Comparison of ENCODE assay signal across 1 cellular context in the genomic region with DNA sequence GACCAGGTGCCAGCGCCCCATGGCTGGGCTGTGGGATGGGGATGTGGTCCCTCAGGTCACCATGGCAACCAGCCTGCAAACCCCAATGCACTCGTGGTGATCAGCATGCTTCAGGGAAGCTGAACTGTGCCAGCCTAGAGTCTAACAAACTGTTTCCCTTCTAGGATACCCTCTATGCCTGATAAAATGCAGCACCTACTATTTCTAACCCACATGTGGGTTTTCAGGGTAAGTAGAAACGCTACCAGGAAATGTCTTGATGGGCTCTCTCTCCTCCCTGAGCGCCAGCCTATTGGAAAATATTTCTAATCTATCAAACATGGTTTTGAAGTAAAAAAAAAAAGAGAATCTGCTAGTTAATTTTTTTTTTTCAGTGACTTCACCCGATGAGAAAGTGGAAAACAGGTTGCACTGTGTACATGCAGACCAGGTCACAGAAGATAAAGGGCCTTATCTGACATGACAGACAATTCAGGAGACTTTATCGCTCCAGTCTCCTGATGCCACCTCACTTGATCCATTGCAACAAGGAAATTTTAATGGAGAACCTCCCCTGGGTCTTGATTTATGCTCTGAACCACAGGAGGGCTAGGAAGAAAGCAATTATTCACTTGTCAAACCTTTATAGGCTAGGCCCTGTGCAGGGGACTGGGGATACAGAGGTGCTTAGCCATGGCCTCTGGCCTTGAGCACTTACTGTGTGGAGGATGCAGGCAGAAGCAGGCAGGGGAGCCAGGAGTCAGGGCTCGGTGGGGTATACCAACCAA.
TF ChIP-seq lines count a peak whose summit lies in the region.

No MANE protein-coding gene starts in this region.

TF ChIP-seq in GM23338, 12 proteins besides CTCF, POLR2A, EP300 and RAD21 (continued from another document):
- TF ChIP-seq, protein P1, sequence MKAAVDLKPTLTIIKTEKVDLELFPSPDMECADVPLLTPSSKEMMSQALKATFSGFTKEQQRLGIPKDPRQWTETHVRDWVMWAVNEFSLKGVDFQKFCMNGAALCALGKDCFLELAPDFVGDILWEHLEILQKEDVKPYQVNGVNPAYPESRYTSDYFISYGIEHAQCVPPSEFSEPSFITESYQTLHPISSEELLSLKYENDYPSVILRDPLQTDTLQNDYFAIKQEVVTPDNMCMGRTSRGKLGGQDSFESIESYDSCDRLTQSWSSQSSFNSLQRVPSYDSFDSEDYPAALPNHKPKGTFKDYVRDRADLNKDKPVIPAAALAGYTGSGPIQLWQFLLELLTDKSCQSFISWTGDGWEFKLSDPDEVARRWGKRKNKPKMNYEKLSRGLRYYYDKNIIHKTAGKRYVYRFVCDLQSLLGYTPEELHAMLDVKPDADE (IDR thresholded peaks at IDR 0.05): no peak
- TF ChIP-seq, protein P2, sequence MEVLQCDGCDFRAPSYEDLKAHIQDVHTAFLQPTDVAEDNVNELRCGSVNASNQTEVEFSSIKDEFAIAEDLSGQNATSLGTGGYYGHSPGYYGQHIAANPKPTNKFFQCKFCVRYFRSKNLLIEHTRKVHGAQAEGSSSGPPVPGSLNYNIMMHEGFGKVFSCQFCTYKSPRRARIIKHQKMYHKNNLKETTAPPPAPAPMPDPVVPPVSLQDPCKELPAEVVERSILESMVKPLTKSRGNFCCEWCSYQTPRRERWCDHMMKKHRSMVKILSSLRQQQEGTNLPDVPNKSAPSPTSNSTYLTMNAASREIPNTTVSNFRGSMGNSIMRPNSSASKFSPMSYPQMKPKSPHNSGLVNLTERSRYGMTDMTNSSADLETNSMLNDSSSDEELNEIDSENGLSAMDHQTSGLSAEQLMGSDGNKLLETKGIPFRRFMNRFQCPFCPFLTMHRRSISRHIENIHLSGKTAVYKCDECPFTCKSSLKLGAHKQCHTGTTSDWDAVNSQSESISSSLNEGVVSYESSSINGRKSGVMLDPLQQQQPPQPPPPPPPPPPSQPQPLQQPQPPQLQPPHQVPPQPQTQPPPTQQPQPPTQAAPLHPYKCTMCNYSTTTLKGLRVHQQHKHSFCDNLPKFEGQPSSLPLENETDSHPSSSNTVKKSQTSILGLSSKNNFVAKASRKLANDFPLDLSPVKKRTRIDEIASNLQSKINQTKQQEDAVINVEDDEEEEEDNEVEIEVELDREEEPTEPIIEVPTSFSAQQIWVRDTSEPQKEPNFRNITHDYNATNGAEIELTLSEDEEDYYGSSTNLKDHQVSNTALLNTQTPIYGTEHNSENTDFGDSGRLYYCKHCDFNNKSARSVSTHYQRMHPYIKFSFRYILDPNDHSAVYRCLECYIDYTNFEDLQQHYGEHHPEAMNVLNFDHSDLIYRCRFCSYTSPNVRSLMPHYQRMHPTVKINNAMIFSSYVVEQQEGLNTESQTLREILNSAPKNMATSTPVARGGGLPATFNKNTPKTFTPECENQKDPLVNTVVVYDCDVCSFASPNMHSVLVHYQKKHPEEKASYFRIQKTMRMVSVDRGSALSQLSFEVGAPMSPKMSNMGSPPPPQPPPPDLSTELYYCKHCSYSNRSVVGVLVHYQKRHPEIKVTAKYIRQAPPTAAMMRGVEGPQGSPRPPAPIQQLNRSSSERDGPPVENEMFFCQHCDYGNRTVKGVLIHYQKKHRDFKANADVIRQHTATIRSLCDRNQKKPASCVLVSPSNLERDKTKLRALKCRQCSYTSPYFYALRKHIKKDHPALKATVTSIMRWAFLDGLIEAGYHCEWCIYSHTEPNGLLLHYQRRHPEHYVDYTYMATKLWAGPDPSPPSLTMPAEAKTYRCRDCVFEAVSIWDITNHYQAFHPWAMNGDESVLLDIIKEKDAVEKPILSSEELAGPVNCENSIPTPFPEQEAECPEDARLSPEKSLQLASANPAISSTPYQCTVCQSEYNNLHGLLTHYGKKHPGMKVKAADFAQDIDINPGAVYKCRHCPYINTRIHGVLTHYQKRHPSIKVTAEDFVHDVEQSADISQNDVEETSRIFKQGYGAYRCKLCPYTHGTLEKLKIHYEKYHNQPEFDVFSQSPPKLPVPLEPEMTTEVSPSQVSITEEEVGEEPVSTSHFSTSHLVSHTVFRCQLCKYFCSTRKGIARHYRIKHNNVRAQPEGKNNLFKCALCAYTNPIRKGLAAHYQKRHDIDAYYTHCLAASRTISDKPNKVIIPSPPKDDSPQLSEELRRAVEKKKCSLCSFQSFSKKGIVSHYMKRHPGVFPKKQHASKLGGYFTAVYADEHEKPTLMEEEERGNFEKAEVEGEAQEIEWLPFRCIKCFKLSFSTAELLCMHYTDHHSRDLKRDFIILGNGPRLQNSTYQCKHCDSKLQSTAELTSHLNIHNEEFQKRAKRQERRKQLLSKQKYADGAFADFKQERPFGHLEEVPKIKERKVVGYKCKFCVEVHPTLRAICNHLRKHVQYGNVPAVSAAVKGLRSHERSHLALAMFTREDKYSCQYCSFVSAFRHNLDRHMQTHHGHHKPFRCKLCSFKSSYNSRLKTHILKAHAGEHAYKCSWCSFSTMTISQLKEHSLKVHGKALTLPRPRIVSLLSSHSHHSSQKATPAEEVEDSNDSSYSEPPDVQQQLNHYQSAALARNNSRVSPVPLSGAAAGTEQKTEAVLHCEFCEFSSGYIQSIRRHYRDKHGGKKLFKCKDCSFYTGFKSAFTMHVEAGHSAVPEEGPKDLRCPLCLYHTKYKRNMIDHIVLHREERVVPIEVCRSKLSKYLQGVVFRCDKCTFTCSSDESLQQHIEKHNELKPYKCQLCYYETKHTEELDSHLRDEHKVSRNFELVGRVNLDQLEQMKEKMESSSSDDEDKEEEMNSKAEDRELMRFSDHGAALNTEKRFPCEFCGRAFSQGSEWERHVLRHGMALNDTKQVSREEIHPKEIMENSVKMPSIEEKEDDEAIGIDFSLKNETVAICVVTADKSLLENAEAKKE (CRISPR knock-in tag; IDR thresholded peaks at IDR 0.05): no peak
- TF ChIP-seq STAT1 (IDR thresholded peaks at IDR 0.05; ENCODE audit: unreplicated experiment): no peak
- TF ChIP-seq POLR2AphosphoS5 (IDR thresholded peaks at IDR 0.05; ENCODE audit: low read depth): no peak
- no peak for TF ChIP-seq ZNF114 (CRISPR knock-in tag; IDR thresholded peaks at IDR 0.05)
- TF ChIP-seq ZNF331 (CRISPR knock-in tag; IDR thresholded peaks at IDR 0.05; ENCODE audit: low read depth): no peak
- TF ChIP-seq NANOG (IDR thresholded peaks at IDR 0.05; ENCODE audit: borderline replicate concordance): no peak
- no peak for TF ChIP-seq JUNB (IDR thresholded peaks at IDR 0.05; ENCODE audit: unreplicated experiment)
- no peak for TF ChIP-seq CREB1 (CRISPR knock-in tag; IDR thresholded peaks at IDR 0.05; ENCODE audit: low read depth)
- no peak for TF ChIP-seq EZH2 (IDR thresholded peaks at IDR 0.05; ENCODE audit: low read depth, unreplicated experiment)
TF ChIP-seq in GM23338: peak in this region for 0.
